Comparison of ENCODE assay signal across 18 cellular contexts in genomic region chr17:14311979-14312378, GRCh38. TPM values are rescaled to one million over a fixed set of nuclear protein-coding genes. Genes with fewer than 3 reads are reported as not detected.
DNase-seq lines count a peak whose midpoint lies in the region; ATAC-seq, FAIRE-seq and TF ChIP-seq lines count a peak whose summit lies in the region.
"Had no signal": no experiment of that assay in that cellular context is flagged by ENCODE, and none has a peak within 500 bp of the region (broad histone marks: within the 10 kb centered on the region; RNA-seq: fewer than 3 reads in every experiment).

No MANE protein-coding gene starts in this region.

- no peak overlapping the region for H2AFZ ChIP-seq in keratinocyte (ENCODE audit: control insufficient read depth, low read length)

- H3K9me3 ChIP-seq in keratinocyte (ENCODE audit: control insufficient read depth, low read depth, low read length) = no peaks in the 10 kb centered on the region
- H3K9me3 ChIP-seq: A549 had no signal

- peaks cover 4% of the 10 kb centered on the region; the same call in 1 of the 2 replicates for H3K27me3 Mint-ChIP-seq in HFFc6 (ENCODE audit: insufficient read depth)

- H3K79me2 ChIP-seq in keratinocyte (ENCODE audit: control insufficient read depth, insufficient read depth, low read length) = peaks cover 26% of the 10 kb centered on the region

- H3K9ac ChIP-seq in keratinocyte (ENCODE audit: control insufficient read depth, extremely low read depth, insufficient read depth, low read length) = no peak overlapping the region

- ATAC-seq in left ventricle myocardium superior (no peak), GM21825 (IDR thresholded peaks at IDR 0.05; ENCODE audit: unreplicated experiment) (no peak)
- ATAC-seq: A549 had no signal

- H3K36me3 ChIP-seq in keratinocyte (ENCODE audit: control insufficient read depth in 2 of 2, extremely low read depth in 1 of 2, insufficient read depth in 2 of 2, low read length in 2 of 2) = no peaks in the 10 kb centered on the region

- TF ChIP-seq CTCF in HFFc6 (IDR thresholded peaks at IDR 0.05) (no peak), keratinocyte (optimal IDR thresholded peaks at IDR 0.05 in 1 of 3, IDR thresholded peaks at IDR 0.05 in 1 of 3, conservative IDR thresholded peaks at IDR 0.05 in 1 of 3; ENCODE audit: extremely low read depth in 1 of 3, insufficient read depth in 2 of 3, low read length in 3 of 3) (no peak)

- H3K9me1 ChIP-seq in keratinocyte (ENCODE audit: control insufficient read depth, extremely low read depth, insufficient read depth, low read length) = no peaks in the 10 kb centered on the region

- dilution Hi-C loops in keratinocyte (cut with MboI; ENCODE audit: extremely low pct_ligation_motif_present, low sequenced_read_pairs) = no loop called here

- H3K27me3 ChIP-seq in keratinocyte (ENCODE audit: control insufficient read depth, extremely low read depth, insufficient read depth, low read length) = peaks cover 4% of the 10 kb centered on the region

- peak overlapping the region; percentile 16; the same call in 1 of the 2 replicates for H3K27ac Mint-ChIP-seq in HFFc6

- H3K4me1 ChIP-seq in keratinocyte (ENCODE audit: control insufficient read depth, extremely low read depth, insufficient read depth, low read length) = peaks cover 17% of the 10 kb centered on the region
- H3K4me1 ChIP-seq: A549 had no signal

- H3K4me3 Mint-ChIP-seq in HFFc6 = no peak overlapping the region

- H3K4me3 ChIP-seq in keratinocyte (ENCODE audit: control insufficient read depth in 2 of 3, extremely low read depth in 1 of 3, insufficient read depth in 2 of 3, low read depth in 1 of 3, low read length in 3 of 3) = no peak overlapping the region
- H3K4me3 ChIP-seq: A549 had no signal

- peak; percentile 41 for FAIRE-seq in keratinocyte (lab: Jason Lieb, UNC)
- FAIRE-seq: A549, HTR-8/SVneo had no signal

- H3K27ac ChIP-seq in keratinocyte (ENCODE audit: control insufficient read depth, insufficient read depth, low read length) = no peak overlapping the region
- H3K27ac ChIP-seq: A549 had no signal

- no peaks in the 10 kb centered on the region for H3K9me3 Mint-ChIP-seq in HFFc6

- peaks cover 24% of the 10 kb centered on the region for H3K36me3 Mint-ChIP-seq in HFFc6 (ENCODE audit: low read depth)

- H4K20me1 ChIP-seq in keratinocyte (ENCODE audit: control insufficient read depth, extremely low read depth, insufficient read depth, low read length) = no peaks in the 10 kb centered on the region

- peaks cover 38% of the 10 kb centered on the region for H3K4me1 Mint-ChIP-seq in HFFc6 (ENCODE audit: low read depth)

- no peak overlapping the region for H3K4me2 ChIP-seq in keratinocyte (ENCODE audit: control insufficient read depth, extremely low read depth, insufficient read depth, low read depth, low read length)
- H3K4me2 ChIP-seq: A549 had no signal

- intact Hi-C loops in left ventricle myocardium superior (cut with micrococcal nuclease) = no loop called here
- intact Hi-C loops in cardiac septum (cut with DNase I) = no loop called here

- peak; percentile 43 for DNase-seq in left ventricle myocardium superior
- no peak for DNase-seq in cardiac septum (ENCODE audit: low spot score)
- no peak for DNase-seq in HFFc6
- no peak for DNase-seq in keratinocyte (ENCODE audit: low read depth, low spot score)
- no peak for DNase-seq in AG20443 (ENCODE audit: low spot score)
- no peak for DNase-seq in NK-92 (lab: John Stamatoyannopoulos, UW; ENCODE audit: unreplicated experiment)
- DNase-seq: AML-193; DMS 273 treated with DMSO at 0.1 percent for 48 hours; NCI-H1048; NCI-H1694; NCI-H345; NCI-H526 treated with DMSO at 0.1 percent for 48 hours; NK-92 treated with Interleukin-12 subunit alpha and Interleukin-12 subunit beta, amount 100 ng/mL, for 24 hours; OCI-M1; RPMI8226 had no signal

RNA-seq across cellular contexts. Expression of gene HS3ST3B1, which starts 11.1 kb away (rescaled TPM):
- 1.7 TPM for total RNA-seq in left ventricle myocardium superior
- 2.6 TPM for total RNA-seq in cardiac septum
- 10 to 100 TPM; 18.3 to 24.6 (median 22.3) TPM for total RNA-seq in HFFc6 (2021; fragmentation: NEBNext Ultra II Directional; extraction: Animal tissue kit (Norgen Biotek cat#: 25700))
- polyA plus RNA-seq in keratinocyte = 3.7 to 5.6 TPM (median 3.9 TPM) in 3 replicates
- polyA plus RNA-seq in keratinocyte (2011; ENCODE audit: low read depth) = 0.72 TPM
- polyA plus RNA-seq in keratinocyte (2011; cell fraction: cytosol; rRNA removed) = 3.2 and 4.1 TPM in 2 replicates
- polyA plus RNA-seq in keratinocyte (2011; cell fraction: nucleus; rRNA removed) = 8.7 and 9.3 TPM in 2 replicates
- 1.4 and 7.5 TPM in 2 replicates for polyA plus RNA-seq in keratinocyte (2012; ENCODE audit: low replicate concordance)
- 7.7 to 13.0 TPM (median 8.8 TPM) in 3 replicates for polyA minus RNA-seq in keratinocyte
- polyA minus RNA-seq in keratinocyte (2011; cell fraction: cytosol; rRNA and poly(A)+ RNA removed) = 14.6 TPM
- 13.0 and 16.8 TPM in 2 replicates for polyA minus RNA-seq in keratinocyte (2011; cell fraction: nucleus; rRNA and poly(A)+ RNA removed)
